Comparison of ENCODE assay signal across 9 cellular contexts in the genomic region with DNA sequence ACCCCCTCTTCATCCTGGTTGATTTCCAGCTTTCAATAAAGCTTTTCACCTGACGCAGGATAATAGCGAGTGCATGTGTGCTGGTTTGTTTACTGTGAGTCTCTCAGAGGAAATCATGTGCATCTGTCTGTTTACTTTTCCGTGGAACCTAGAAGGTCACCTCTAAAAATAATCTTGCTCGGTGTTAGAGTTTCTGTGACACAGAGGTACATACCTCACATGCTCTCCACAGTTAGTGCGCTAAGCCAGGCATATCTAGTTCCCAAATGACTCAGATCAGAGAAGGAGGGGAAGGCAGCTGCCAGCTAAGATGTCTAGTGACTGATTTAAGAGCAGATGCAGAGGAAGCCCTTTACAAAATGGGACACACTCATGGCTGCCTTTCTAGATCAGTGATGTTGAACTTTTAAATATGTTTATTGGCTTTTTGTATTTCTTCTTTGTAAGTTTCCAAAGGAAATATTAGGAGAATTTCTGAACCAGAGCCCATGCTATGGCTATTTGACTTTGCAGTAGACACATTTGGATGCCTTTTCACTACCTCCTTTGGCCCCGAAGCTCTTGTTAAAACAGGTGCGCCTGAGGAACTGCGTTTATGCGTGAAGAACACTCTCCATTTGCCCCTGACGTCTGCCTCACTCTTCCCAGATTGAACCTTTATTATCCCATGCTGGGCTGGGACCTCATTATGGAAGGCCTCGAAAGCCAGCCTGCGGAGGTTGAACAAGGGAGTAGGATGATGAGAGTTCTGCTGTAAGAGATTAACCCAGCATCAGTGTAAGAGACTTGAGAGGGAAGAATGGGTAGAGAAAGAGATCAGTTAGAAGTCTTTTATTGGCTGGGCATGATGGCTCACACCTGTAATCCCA.
DNase-seq lines count a peak whose midpoint lies in the region; ATAC-seq lines count a peak whose summit lies in the region.
"Had no signal": no experiment of that assay in that cellular context is flagged by ENCODE, and none has a peak within 500 bp of the region (broad histone marks: within the 10 kb centered on the region; RNA-seq: fewer than 3 reads in every experiment).

No MANE protein-coding gene starts in this region.

- peaks cover 8% of the 10 kb centered on the region for H3K4me1 Mint-ChIP-seq in activated CD8-positive, alpha-beta memory T cell treated with anti-CD3 and anti-CD28 coated beads, Interleukin-2, amount 10 ng/mL, durations not matched to agents 7 days and 5 days
- H3K4me1 Mint-ChIP-seq in activated T-helper 17 cell treated with anti-CD3 and anti-CD28 coated beads, Interleukin-2, amount 50 U/mL, for 72 hours: peaks cover 5% of the 10 kb centered on the region

- H3K9me2 ChIP-seq in Karpas-422 (replicated peaks; ENCODE audit: insufficient read depth, low read length): no peaks in the 10 kb centered on the region

- no peak overlapping the region for H2AFZ ChIP-seq in Karpas-422 (ENCODE audit: low read length)

- no peaks in the 10 kb centered on the region for H3K4me1 ChIP-seq in Karpas-422 (ENCODE audit: low read length)

- H3K27ac Mint-ChIP-seq in activated CD8-positive, alpha-beta memory T cell treated with anti-CD3 and anti-CD28 coated beads, Interleukin-2, amount 10 ng/mL, durations not matched to agents 7 days and 5 days: no peak overlapping the region
- H3K27ac Mint-ChIP-seq in activated T-helper 17 cell treated with anti-CD3 and anti-CD28 coated beads, Interleukin-2, amount 50 U/mL, for 72 hours: no peak overlapping the region

- no peaks in the 10 kb centered on the region for H3K27me3 ChIP-seq in Karpas-422 (ENCODE audit: low read length)
- H3K27me3 ChIP-seq: BLaER1 treated with 17β-estradiol and CSF1 and Interleukin-3, amounts not matched to agents 10 nM and 100 nM had no signal

- H3K36me3 ChIP-seq in Karpas-422 (ENCODE audit: insufficient read depth, low read length): no peaks in the 10 kb centered on the region
- H3K36me3 ChIP-seq: BLaER1 treated with 17β-estradiol and CSF1 and Interleukin-3, amounts not matched to agents 10 nM and 100 nM had no signal

- H3K79me2 ChIP-seq in Karpas-422 (ENCODE audit: low read length): no peaks in the 10 kb centered on the region

- H3K4me2 ChIP-seq in Karpas-422 (ENCODE audit: low read depth, low read length, poor library complexity, severe bottlenecking): no peak overlapping the region

- H4K20me1 ChIP-seq in Karpas-422 (ENCODE audit: insufficient read depth, low read depth, low read length): no peaks in the 10 kb centered on the region
- H4K20me1 ChIP-seq: BLaER1 treated with 17β-estradiol and CSF1 and Interleukin-3, amounts not matched to agents 10 nM and 100 nM had no signal

- DNase-seq in activated CD8-positive, alpha-beta memory T cell treated with anti-CD3 and anti-CD28 coated beads, Interleukin-2, amount 10 ng/mL, durations not matched to agents 7 days and 5 days: peak; percentile 58
- no peak for DNase-seq in activated CD8-positive, alpha-beta memory T cell treated with anti-CD3 and anti-CD28 coated beads for 24 hours
- peak; percentile 74 for DNase-seq in NCI-H1436 (lab: John Stamatoyannopoulos, UW)
- peak; percentile 31 for DNase-seq in mucosa of gallbladder (ENCODE audit: low spot score)
- no peak for DNase-seq in Karpas-422
- DNase-seq in SKM-1 treated with dmso at 0.1 percent for 144 hours (lab: John Stamatoyannopoulos, UW; ENCODE audit: unreplicated experiment): no peak

- no peak overlapping the region for H3K4me3 Mint-ChIP-seq in activated CD8-positive, alpha-beta memory T cell treated with anti-CD3 and anti-CD28 coated beads, Interleukin-2, amount 10 ng/mL, durations not matched to agents 7 days and 5 days
- no peak overlapping the region for H3K4me3 Mint-ChIP-seq in activated T-helper 17 cell treated with anti-CD3 and anti-CD28 coated beads, Interleukin-2, amount 50 U/mL, for 72 hours

- no peaks in the 10 kb centered on the region for H3K36me3 Mint-ChIP-seq in activated CD8-positive, alpha-beta memory T cell treated with anti-CD3 and anti-CD28 coated beads, Interleukin-2, amount 10 ng/mL, durations not matched to agents 7 days and 5 days
- no peaks in the 10 kb centered on the region for H3K36me3 Mint-ChIP-seq in activated T-helper 17 cell treated with anti-CD3 and anti-CD28 coated beads, Interleukin-2, amount 50 U/mL, for 72 hours (ENCODE audit: low read depth)

- CTCF ChIA-PET in activated CD8-positive, alpha-beta memory T cell treated with anti-CD3 and anti-CD28 coated beads, Interleukin-2, amount 10 ng/mL, durations not matched to agents 7 days and 5 days (lab: Charles Lee): interaction anchor here (0.7 kb wide), 1 partner anchor 11 kb away, joined by 3 read pairs; no protein-coding TSS in a partner anchor

- H3K9me3 Mint-ChIP-seq in activated CD8-positive, alpha-beta memory T cell treated with anti-CD3 and anti-CD28 coated beads, Interleukin-2, amount 10 ng/mL, durations not matched to agents 7 days and 5 days (ENCODE audit: low read depth): no peaks in the 10 kb centered on the region
- no peaks in the 10 kb centered on the region for H3K9me3 Mint-ChIP-seq in activated T-helper 17 cell treated with anti-CD3 and anti-CD28 coated beads, Interleukin-2, amount 50 U/mL, for 72 hours

- H3K27me3 Mint-ChIP-seq in activated CD8-positive, alpha-beta memory T cell treated with anti-CD3 and anti-CD28 coated beads, Interleukin-2, amount 10 ng/mL, durations not matched to agents 7 days and 5 days: no peaks in the 10 kb centered on the region
- H3K27me3 Mint-ChIP-seq in activated T-helper 17 cell treated with anti-CD3 and anti-CD28 coated beads, Interleukin-2, amount 50 U/mL, for 72 hours: no peaks in the 10 kb centered on the region

- H3K9ac ChIP-seq in Karpas-422 (ENCODE audit: low read length): no peak overlapping the region
- H3K9ac ChIP-seq: BLaER1 treated with 17β-estradiol and CSF1 and Interleukin-3, amounts not matched to agents 10 nM and 100 nM had no signal

- no peak overlapping the region for H3K4me3 ChIP-seq in Karpas-422 (ENCODE audit: low read length)
- H3K4me3 ChIP-seq: BLaER1 treated with 17β-estradiol and CSF1 and Interleukin-3, amounts not matched to agents 10 nM and 100 nM had no signal

- no peak overlapping the region for H3K27ac ChIP-seq in Karpas-422 (ENCODE audit: low read length)
- H3K27ac ChIP-seq: BLaER1 treated with 17β-estradiol and CSF1 and Interleukin-3, amounts not matched to agents 10 nM and 100 nM had no signal

- no peaks in the 10 kb centered on the region for H3K9me3 ChIP-seq in Karpas-422 (ENCODE audit: low read length)
- H3K9me3 ChIP-seq: BLaER1 treated with 17β-estradiol and CSF1 and Interleukin-3, amounts not matched to agents 10 nM and 100 nM had no signal

- ATAC-seq in activated CD8-positive, alpha-beta memory T cell treated with anti-CD3 and anti-CD28 coated beads, Interleukin-2, amount 10 ng/mL, durations not matched to agents 7 days and 5 days: peak; percentile 81
- peak; percentile 98 for ATAC-seq in HG02798 (IDR thresholded peaks at IDR 0.05; ENCODE audit: poor library complexity, unreplicated experiment)
- peak; percentile 99 for ATAC-seq in activated T-helper 17 cell treated with anti-CD3 and anti-CD28 coated beads, Interleukin-2, amount 50 U/mL, for 72 hours (replicated peaks)

Comparison
In these comparisons a context has a peak if more than half of its experiments do, and no peak if none do; other contexts are left out.
1. DNase-seq: peak in activated CD8-positive, alpha-beta memory T cell treated with anti-CD3 and anti-CD28 coated beads, Interleukin-2, amount 10 ng/mL, durations not matched to agents 7 days and 5 days (single experiment), NCI-H1436 (single experiment) and mucosa of gallbladder (single experiment); none in activated CD8-positive, alpha-beta memory T cell treated with anti-CD3 and anti-CD28 coated beads for 24 hours (single experiment), Karpas-422 (single experiment) and SKM-1 treated with dmso at 0.1 percent for 144 hours (single experiment).
2. Peak in every context shown above with its lines, with median percentiles within 50 percentile points of each other: ATAC-seq.